In the genomic region with DNA sequence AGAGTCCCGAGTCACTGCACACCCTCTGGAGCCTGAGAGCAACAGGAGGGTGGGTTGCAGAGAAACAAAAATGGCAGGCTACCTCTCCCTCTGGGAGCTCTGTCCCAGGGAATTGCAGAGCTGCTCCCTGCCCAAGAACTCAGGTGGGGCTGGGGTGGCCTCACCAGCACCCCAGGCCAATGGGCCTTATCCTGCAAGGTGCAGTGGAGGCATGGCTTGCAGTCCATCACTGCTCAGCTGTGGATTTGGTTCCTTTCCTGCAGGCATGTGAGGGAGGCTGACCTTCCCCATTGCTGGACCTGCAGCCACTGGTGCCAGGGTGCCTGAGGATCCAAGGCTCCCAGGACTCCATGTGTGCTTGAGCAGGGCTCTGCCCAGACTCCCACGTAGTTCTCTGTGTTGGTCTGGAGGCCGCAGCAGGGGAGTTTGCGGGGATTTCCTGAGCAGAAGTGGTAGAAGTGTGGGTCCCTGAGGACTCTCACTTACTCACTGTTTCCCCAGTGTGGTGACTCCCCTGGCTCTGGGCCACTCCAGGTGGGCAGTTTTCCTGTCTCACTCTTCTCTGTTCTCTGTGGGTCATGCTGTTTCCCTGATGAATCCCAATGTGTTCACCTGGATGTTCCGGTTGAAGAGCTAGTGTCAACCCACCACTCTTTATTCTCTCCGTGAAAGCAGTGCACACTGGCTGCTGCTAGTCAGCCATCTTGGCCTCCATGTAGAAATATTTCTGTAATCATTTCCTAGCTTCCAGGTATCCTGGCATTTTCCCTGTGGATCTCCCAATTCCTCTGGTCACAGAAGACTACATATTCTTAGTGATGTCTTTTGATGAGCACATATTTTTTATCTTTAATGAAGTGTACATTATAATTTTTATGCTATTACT, we compare ENCODE assay signal across 12 cellular contexts.
DNase-seq lines count a peak whose midpoint lies in the region; ATAC-seq and TF ChIP-seq lines count a peak whose summit lies in the region.
"Had no signal": no experiment of that assay in that cellular context is flagged by ENCODE, and none has a peak within 500 bp of the region (broad histone marks: within the 10 kb centered on the region; RNA-seq: fewer than 3 reads in every experiment).

No MANE protein-coding gene starts in this region.

- no peak for TF ChIP-seq CTCF in GM13976 (IDR thresholded peaks at IDR 0.05; ENCODE audit: borderline replicate concordance, control extremely low read depth, extremely low read depth, insufficient read depth, missing control alignments)

- no peak overlapping the region for H3K27ac Mint-ChIP-seq in activated naive CD8-positive, alpha-beta T cell treated with anti-CD3 and anti-CD28 coated beads for 36 hours
- H3K27ac Mint-ChIP-seq in activated naive CD4-positive, alpha-beta T cell treated with anti-CD3 and anti-CD28 coated beads for 36 hours: no peak overlapping the region
- H3K27ac Mint-ChIP-seq: CD4-positive, alpha-beta T cell had no signal

- H3K27me3 Mint-ChIP-seq in activated naive CD8-positive, alpha-beta T cell treated with anti-CD3 and anti-CD28 coated beads for 36 hours: peaks cover 4% of the 10 kb centered on the region
- peaks cover 1% of the 10 kb centered on the region for H3K27me3 Mint-ChIP-seq in activated naive CD4-positive, alpha-beta T cell treated with anti-CD3 and anti-CD28 coated beads for 36 hours (ENCODE audit: low read depth)
- H3K27me3 Mint-ChIP-seq: CD4-positive, alpha-beta T cell had no signal

- peaks cover 10% of the 10 kb centered on the region for H3K9me3 Mint-ChIP-seq in activated naive CD8-positive, alpha-beta T cell treated with anti-CD3 and anti-CD28 coated beads for 36 hours
- peaks cover 12% of the 10 kb centered on the region for H3K9me3 Mint-ChIP-seq in activated naive CD4-positive, alpha-beta T cell treated with anti-CD3 and anti-CD28 coated beads for 36 hours

- DNase-seq in GM13976 (ENCODE audit: low spot score): peak; percentile 69
- peak; percentile 38 for DNase-seq in activated naive CD8-positive, alpha-beta T cell treated with anti-CD3 and anti-CD28 coated beads for 36 hours
- no peak for DNase-seq in activated naive CD4-positive, alpha-beta T cell treated with anti-CD3 and anti-CD28 coated beads for 36 hours
- no peak for DNase-seq in NCI-H128 (lab: John Stamatoyannopoulos, UW; ENCODE audit: unreplicated experiment)
- no peak for DNase-seq in LoVo (ENCODE audit: low spot score)
- no peak for DNase-seq in AG20443 (ENCODE audit: low spot score)
- DNase-seq: activated T-cell treated with anti-CD3 and anti-CD28 coated beads, Interleukin-2, amount 50 U/mL, for 4 hours; CD4-positive, alpha-beta T cell; GOT3; NCI-H2029 treated with DMSO at 0.1 percent for 48 hours had no signal

- ATAC-seq in GM19463 (IDR thresholded peaks at IDR 0.05; ENCODE audit: unreplicated experiment): peak; percentile 87
- ATAC-seq in HG03045 (IDR thresholded peaks at IDR 0.05; ENCODE audit: unreplicated experiment): peak; percentile 91

- in situ Hi-C loops in GM13976 (cut with MboI; ENCODE audit: low sequenced_read_pairs, unreplicated experiment): no loop called here

- intact Hi-C loops in activated naive CD4-positive, alpha-beta T cell treated with anti-CD3 and anti-CD28 coated beads for 36 hours (cut with micrococcal nuclease): no loop called here

- no peaks in the 10 kb centered on the region for H3K4me1 Mint-ChIP-seq in activated naive CD8-positive, alpha-beta T cell treated with anti-CD3 and anti-CD28 coated beads for 36 hours
- no peaks in the 10 kb centered on the region for H3K4me1 Mint-ChIP-seq in activated naive CD4-positive, alpha-beta T cell treated with anti-CD3 and anti-CD28 coated beads for 36 hours (ENCODE audit: low read depth)

- CTCF ChIA-PET in activated naive CD4-positive, alpha-beta T cell treated with anti-CD3 and anti-CD28 coated beads for 36 hours (lab: Charles Lee): no interaction called here

- no peak overlapping the region for H3K4me3 Mint-ChIP-seq in activated naive CD8-positive, alpha-beta T cell treated with anti-CD3 and anti-CD28 coated beads for 36 hours
- no peak overlapping the region for H3K4me3 Mint-ChIP-seq in activated naive CD4-positive, alpha-beta T cell treated with anti-CD3 and anti-CD28 coated beads for 36 hours
- H3K4me3 Mint-ChIP-seq: activated T-cell treated with anti-CD3 and anti-CD28 coated beads, Interleukin-2, amount 50 U/mL, for 4 hours; CD4-positive, alpha-beta T cell had no signal

- H3K36me3 Mint-ChIP-seq in activated naive CD8-positive, alpha-beta T cell treated with anti-CD3 and anti-CD28 coated beads for 36 hours: no peaks in the 10 kb centered on the region
- no peaks in the 10 kb centered on the region for H3K36me3 Mint-ChIP-seq in activated naive CD4-positive, alpha-beta T cell treated with anti-CD3 and anti-CD28 coated beads for 36 hours (ENCODE audit: low read depth)

Comparison
In these comparisons a context has a peak if more than half of its experiments do, and no peak if none do; other contexts are left out.
1. DNase-seq: peak in GM13976 (single experiment) and activated naive CD8-positive, alpha-beta T cell treated with anti-CD3 and anti-CD28 coated beads for 36 hours (single experiment); none in activated naive CD4-positive, alpha-beta T cell treated with anti-CD3 and anti-CD28 coated beads for 36 hours (single experiment), NCI-H128 (single experiment), LoVo (single experiment) and AG20443 (single experiment).